Comparison of ENCODE assay signal across 14 cellular contexts in genomic region chr6:155187096-155187495, GRCh38.
DNase-seq lines count a peak whose midpoint lies in the region; TF ChIP-seq lines count a peak whose summit lies in the region.
"Had no signal": no experiment of that assay in that cellular context is flagged by ENCODE, and none has a peak within 500 bp of the region (broad histone marks: within the 10 kb centered on the region; RNA-seq: fewer than 3 reads in every experiment).

No MANE protein-coding gene starts in this region.

- H3K36me3 ChIP-seq in HUES48 (ENCODE audit: control insufficient read depth, insufficient read depth, low read length) = peaks cover 19% of the 10 kb centered on the region
- no peaks in the 10 kb centered on the region for H3K36me3 ChIP-seq in smooth muscle cell (ENCODE audit: low read depth)
- H3K36me3 ChIP-seq in right atrium auricular region = no peaks in the 10 kb centered on the region
- H3K36me3 ChIP-seq in CD8-positive, alpha-beta memory T cell (ENCODE audit: insufficient read depth, low read length) = no peaks in the 10 kb centered on the region
- H3K36me3 ChIP-seq: colonic mucosa had no signal

- peak overlapping the region; percentile 27 for H3K4me2 ChIP-seq in smooth muscle cell

- H2AFZ ChIP-seq in smooth muscle cell (ENCODE audit: low read depth) = no peak overlapping the region

- no peaks in the 10 kb centered on the region for H3K79me2 ChIP-seq in smooth muscle cell (ENCODE audit: low read depth)
- H3K79me2 ChIP-seq: parathyroid adenoma had no signal

- peaks cover 21% of the 10 kb centered on the region for H3K4me1 ChIP-seq in HUES48 (ENCODE audit: control insufficient read depth, insufficient read depth, low read length)
- H3K4me1 ChIP-seq in smooth muscle cell (ENCODE audit: low read depth) = peaks cover 35% of the 10 kb centered on the region
- no peaks in the 10 kb centered on the region for H3K4me1 ChIP-seq in right atrium auricular region
- peaks cover 10% of the 10 kb centered on the region for H3K4me1 ChIP-seq in CD8-positive, alpha-beta memory T cell (ENCODE audit: insufficient read depth, low read length)
- H3K4me1 ChIP-seq: colonic mucosa, parathyroid adenoma had no signal

- H3K9me3 ChIP-seq in HUES48 (ENCODE audit: control insufficient read depth, insufficient read depth, low read length) = no peaks in the 10 kb centered on the region
- no peaks in the 10 kb centered on the region for H3K9me3 ChIP-seq in smooth muscle cell (replicated peaks; ENCODE audit: low read depth)
- no peaks in the 10 kb centered on the region for H3K9me3 ChIP-seq in right atrium auricular region
- H3K9me3 ChIP-seq in CD8-positive, alpha-beta memory T cell (ENCODE audit: low read length) = no peaks in the 10 kb centered on the region
- H3K9me3 ChIP-seq: colonic mucosa had no signal

- CTCF ChIA-PET in activated naive CD4-positive, alpha-beta T cell treated with anti-CD3 and anti-CD28 coated beads, Interleukin-2, amount 10 ng/mL, durations not matched to agents 7 days and 5 days (lab: Charles Lee) = interaction anchor here (0.8 to 1.3 kb wide), 2 partner anchors 9 to 259 kb away, joined by 5 to 6 read pairs; no protein-coding TSS in a partner anchor
- CTCF ChIA-PET in CD8-positive, alpha-beta memory T cell (lab: Charles Lee) = interaction anchor here (1.0 kb wide), 1 partner anchor 10 kb away, joined by 3 read pairs; no protein-coding TSS in a partner anchor

- DNase-seq in activated naive CD4-positive, alpha-beta T cell treated with Interleukin-2 at 50 U/mL for 16 hours = peak; percentile 24
- no peak for DNase-seq in activated naive CD4-positive, alpha-beta T cell treated with anti-CD3 and anti-CD28 coated beads, Interleukin-2, amount 10 ng/mL, durations not matched to agents 7 days and 5 days
- peak; percentile 23 for DNase-seq in activated naive CD4-positive, alpha-beta T cell treated with anti-CD3 and anti-CD28 coated beads, Interleukin-2, amount 50 U/mL, for 16 hours
- DNase-seq in smooth muscle cell (lab: John Stamatoyannopoulos, UW; ENCODE audit: unreplicated experiment) (no peak), right atrium auricular region (ENCODE audit: low spot score) (no peak), NCI-H524 (lab: John Stamatoyannopoulos, UW) (no peak)
- no peak for DNase-seq in CD8-positive, alpha-beta memory T cell
- DNase-seq: amniotic stem cell, colonic mucosa, erythroblast, NCI-H2029, NCI-H526 treated with DMSO at 0.1 percent for 48 hours had no signal

- no peaks in the 10 kb centered on the region for H3K36me3 Mint-ChIP-seq in activated naive CD4-positive, alpha-beta T cell treated with anti-CD3 and anti-CD28 coated beads, Interleukin-2, amount 10 ng/mL, durations not matched to agents 7 days and 5 days
- peaks cover 0 to 1% (median 0%) of the 10 kb centered on the region in 3 donors for H3K36me3 Mint-ChIP-seq in CD8-positive, alpha-beta memory T cell

- H3K27ac ChIP-seq in HUES48 (ENCODE audit: low read depth, low read length) (peak overlapping the region; percentile 90), smooth muscle cell (ENCODE audit: low read depth) (peak overlapping the region; percentile 87), right atrium auricular region (no peak overlapping the region)
- H3K27ac ChIP-seq in CD8-positive, alpha-beta memory T cell (ENCODE audit: low read depth, low read length) = no peak overlapping the region
- H3K27ac ChIP-seq: colonic mucosa, parathyroid adenoma had no signal

- WGBS in smooth muscle cell (ENCODE audit: low lambda C conversion rate) = 18% methylated on average over 2 of the region's 2 CpGs

- no peaks in the 10 kb centered on the region for H3K9me3 Mint-ChIP-seq in activated naive CD4-positive, alpha-beta T cell treated with anti-CD3 and anti-CD28 coated beads, Interleukin-2, amount 10 ng/mL, durations not matched to agents 7 days and 5 days
- H3K9me3 Mint-ChIP-seq in CD8-positive, alpha-beta memory T cell = peaks cover 0 to 1% (median 0%) of the 10 kb centered on the region in 5 donors

- POLR2A ChIA-PET in CD8-positive, alpha-beta memory T cell (lab: Charles Lee) = interaction anchor here (1.0 kb wide), 1 partner anchor 16 kb away, joined by 3 read pairs; no protein-coding TSS in a partner anchor

- H3K4me3 Mint-ChIP-seq in activated naive CD4-positive, alpha-beta T cell treated with anti-CD3 and anti-CD28 coated beads, Interleukin-2, amount 10 ng/mL, durations not matched to agents 7 days and 5 days = no peak overlapping the region
- no peak overlapping the region for H3K4me3 Mint-ChIP-seq in CD8-positive, alpha-beta memory T cell

- H3K27me3 Mint-ChIP-seq in activated naive CD4-positive, alpha-beta T cell treated with anti-CD3 and anti-CD28 coated beads, Interleukin-2, amount 10 ng/mL, durations not matched to agents 7 days and 5 days = no peaks in the 10 kb centered on the region
- H3K27me3 Mint-ChIP-seq in CD8-positive, alpha-beta memory T cell = peaks cover 0 to 5% of the 10 kb centered on the region in 2 donors

- H3K4me1 Mint-ChIP-seq in activated naive CD4-positive, alpha-beta T cell treated with anti-CD3 and anti-CD28 coated beads, Interleukin-2, amount 10 ng/mL, durations not matched to agents 7 days and 5 days = peaks cover 35% of the 10 kb centered on the region
- H3K4me1 Mint-ChIP-seq in CD8-positive, alpha-beta memory T cell = peaks cover 18 to 40% (median 25%) of the 10 kb centered on the region in 3 donors

- no peaks in the 10 kb centered on the region for H4K20me1 ChIP-seq in smooth muscle cell (ENCODE audit: low read depth)

- TF ChIP-seq CTCF in smooth muscle cell (IDR thresholded peaks at IDR 0.05; ENCODE audit: borderline replicate concordance, insufficient read depth, poor library complexity, severe bottlenecking) (no peak), right atrium auricular region (IDR thresholded peaks at IDR 0.05) (no peak)

- H3K27ac Mint-ChIP-seq in activated naive CD4-positive, alpha-beta T cell treated with anti-CD3 and anti-CD28 coated beads, Interleukin-2, amount 10 ng/mL, durations not matched to agents 7 days and 5 days = no peak overlapping the region
- no peak overlapping the region for H3K27ac Mint-ChIP-seq in CD8-positive, alpha-beta memory T cell

- H3K9ac ChIP-seq in HUES48 (ENCODE audit: low read depth, low read length) = no peak overlapping the region
- H3K9ac ChIP-seq in smooth muscle cell (ENCODE audit: low read depth) = peak overlapping the region; percentile 18
- H3K9ac ChIP-seq: parathyroid adenoma had no signal

- H3F3A ChIP-seq in smooth muscle cell (ENCODE audit: low read depth) = peaks cover 23% of the 10 kb centered on the region

- H3K27me3 ChIP-seq in HUES48 (ENCODE audit: control insufficient read depth, insufficient read depth, low read length) (no peaks in the 10 kb centered on the region), smooth muscle cell (ENCODE audit: low read depth) (no peaks in the 10 kb centered on the region), right atrium auricular region (no peaks in the 10 kb centered on the region)
- H3K27me3 ChIP-seq in CD8-positive, alpha-beta memory T cell (ENCODE audit: insufficient read depth, low read length, poor library complexity, severe bottlenecking) = no peaks in the 10 kb centered on the region
- H3K27me3 ChIP-seq: colonic mucosa had no signal

- H3K4me3 ChIP-seq in HUES48 (ENCODE audit: low read depth, low read length) (no peak overlapping the region), smooth muscle cell (no peak overlapping the region), right atrium auricular region (no peak overlapping the region)
- no peak overlapping the region for H3K4me3 ChIP-seq in CD8-positive, alpha-beta memory T cell (ENCODE audit: low read length)
- H3K4me3 ChIP-seq: colonic mucosa had no signal

Comparison
In these comparisons a context has a peak if more than half of its experiments do, and no peak if none do; other contexts are left out.
1. DNase-seq: peak in activated naive CD4-positive, alpha-beta T cell treated with Interleukin-2 at 50 U/mL for 16 hours (single experiment) and activated naive CD4-positive, alpha-beta T cell treated with anti-CD3 and anti-CD28 coated beads, Interleukin-2, amount 50 U/mL, for 16 hours (single experiment); none in activated naive CD4-positive, alpha-beta T cell treated with anti-CD3 and anti-CD28 coated beads, Interleukin-2, amount 10 ng/mL, durations not matched to agents 7 days and 5 days (single experiment), smooth muscle cell (single experiment), right atrium auricular region (single experiment), CD8-positive, alpha-beta memory T cell (0 of 5) and NCI-H524 (0 of 2).
2. H3K27ac ChIP-seq: peak in HUES48 (single experiment) and smooth muscle cell (single experiment); none in right atrium auricular region (0 of 2) and CD8-positive, alpha-beta memory T cell (single experiment).